Comparison of ENCODE assay signal across 30 cellular contexts in the genomic region with DNA sequence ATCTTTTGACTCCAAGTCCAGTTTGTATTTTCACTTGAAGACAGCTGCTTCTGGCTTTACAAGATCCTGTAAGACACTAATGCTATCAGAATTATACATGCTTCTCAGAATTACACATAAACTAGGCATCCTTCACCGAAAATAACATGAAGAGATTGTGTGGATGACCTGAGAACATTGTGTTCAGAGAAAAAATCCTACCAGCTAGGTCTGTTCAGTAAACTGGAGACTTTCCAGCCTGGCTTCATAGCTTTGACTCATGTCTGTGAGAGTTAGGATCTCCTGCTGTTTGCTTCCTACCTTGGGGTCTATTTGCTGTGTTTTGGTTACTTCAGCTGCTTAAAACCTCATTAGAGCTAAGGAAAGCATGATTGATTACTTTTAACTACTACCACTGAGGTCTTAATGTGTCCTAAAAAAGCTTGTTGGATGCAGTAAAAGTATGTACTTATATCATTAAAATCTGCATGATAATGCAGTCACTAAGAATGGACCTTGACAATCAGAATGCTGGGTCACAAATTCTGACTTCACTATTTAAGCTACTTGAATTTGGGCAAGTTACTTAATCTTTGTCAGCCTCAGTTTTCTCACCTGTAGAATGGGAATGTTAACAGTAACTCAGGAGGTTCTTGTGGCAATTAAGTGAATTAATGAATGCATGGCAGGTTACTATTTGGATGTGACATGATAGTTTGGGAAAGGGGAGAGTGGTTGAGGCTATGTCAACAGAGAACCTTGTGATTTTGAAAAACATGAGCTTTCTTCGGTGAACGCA. TPM values are rescaled to one million over a fixed set of nuclear protein-coding genes. Genes with fewer than 3 reads are reported as not detected.
DNase-seq lines count a peak whose midpoint lies in the region; ATAC-seq and TF ChIP-seq lines count a peak whose summit lies in the region.
"Had no signal": no experiment of that assay in that cellular context is flagged by ENCODE, and none has a peak within 500 bp of the region (broad histone marks: within the 10 kb centered on the region; RNA-seq: fewer than 3 reads in every experiment).

No MANE protein-coding gene starts in this region.

- H4K20me1 ChIP-seq in GM23338 (replicated peaks; ENCODE audit: insufficient read depth): no peaks in the 10 kb centered on the region

- H3F3A ChIP-seq in GM23338 (replicated peaks; ENCODE audit: low read depth): no peaks in the 10 kb centered on the region

- H3K27me3 ChIP-seq in adipocyte (replicated peaks; ENCODE audit: control insufficient read depth, insufficient read depth, low read length) (no peaks in the 10 kb centered on the region), skeletal muscle satellite cell (ENCODE audit: control insufficient read depth, insufficient read depth, low read length) (no peaks in the 10 kb centered on the region), GM23338 (ENCODE audit: insufficient read depth) (no peaks in the 10 kb centered on the region)
- H3K27me3 ChIP-seq: ascending aorta, BE2C, esophagus squamous epithelium, vagina had no signal

- H3K4me1 ChIP-seq in adipocyte (ENCODE audit: control insufficient read depth, insufficient read depth, low read length) (peaks cover 14% of the 10 kb centered on the region), skeletal muscle satellite cell (ENCODE audit: control insufficient read depth, insufficient read depth, low read length) (peaks cover 55% of the 10 kb centered on the region), GM23338 (ENCODE audit: insufficient read depth) (no peaks in the 10 kb centered on the region)
- H3K4me1 ChIP-seq: ascending aorta, BE2C, esophagus squamous epithelium, vagina had no signal

- no peaks in the 10 kb centered on the region for H3K9me3 Mint-ChIP-seq in activated CD8-positive, alpha-beta T cell treated with anti-CD3 and anti-CD28 coated beads for 36 hours
- no peaks in the 10 kb centered on the region for H3K9me3 Mint-ChIP-seq in GM23338
- H3K9me3 Mint-ChIP-seq: activated T-cell treated with anti-CD3 and anti-CD28 coated beads, Interleukin-2, amount 50 U/mL, for 4 hours; effector memory CD8-positive, alpha-beta T cell; natural killer cell treated with Interleukin-12 subunit alpha and Interleukin-12 subunit beta and Interleukin-15 and Interleukin-18, amount 100 ng/mL, for 72 hours; stimulated activated effector memory CD8-positive, alpha-beta T cell treated with anti-CD3 and anti-CD28 coated beads, Interleukin-12 subunit alpha, Interleukin-12 subunit beta, amount 100 ng/mL, for 72 hours had no signal

- CTCF ChIA-PET in activated CD8-positive, alpha-beta T cell treated with anti-CD3 and anti-CD28 coated beads for 36 hours (lab: Charles Lee): no interaction called here

- H3K36me3 Mint-ChIP-seq in activated CD8-positive, alpha-beta T cell treated with anti-CD3 and anti-CD28 coated beads for 36 hours (ENCODE audit: low read depth): no peaks in the 10 kb centered on the region
- no peaks in the 10 kb centered on the region for H3K36me3 Mint-ChIP-seq in GM23338 (ENCODE audit: low read depth)
- H3K36me3 Mint-ChIP-seq: natural killer cell treated with Interleukin-12 subunit alpha and Interleukin-12 subunit beta and Interleukin-15 and Interleukin-18, amount 100 ng/mL, for 72 hours; stimulated activated effector memory CD8-positive, alpha-beta T cell treated with anti-CD3 and anti-CD28 coated beads, Interleukin-12 subunit alpha, Interleukin-12 subunit beta, amount 100 ng/mL, for 72 hours had no signal

- H3K4me3 Mint-ChIP-seq in activated CD8-positive, alpha-beta T cell treated with anti-CD3 and anti-CD28 coated beads for 36 hours: no peak overlapping the region
- H3K4me3 Mint-ChIP-seq in GM23338: no peak overlapping the region
- H3K4me3 Mint-ChIP-seq: activated naive CD4-positive, alpha-beta T cell treated with anti-CD3 and anti-CD28 coated beads for 36 hours; activated T-cell treated with anti-CD3 and anti-CD28 coated beads, Interleukin-2, amount 50 U/mL, for 4 hours; effector memory CD8-positive, alpha-beta T cell; natural killer cell treated with Interleukin-12 subunit alpha and Interleukin-12 subunit beta and Interleukin-15 and Interleukin-18, amount 100 ng/mL, for 72 hours; stimulated activated effector memory CD8-positive, alpha-beta T cell treated with anti-CD3 and anti-CD28 coated beads, Interleukin-12 subunit alpha, Interleukin-12 subunit beta, amount 100 ng/mL, for 72 hours had no signal

- peaks cover 6% of the 10 kb centered on the region for H3K27me3 Mint-ChIP-seq in activated CD8-positive, alpha-beta T cell treated with anti-CD3 and anti-CD28 coated beads for 36 hours
- peaks cover 6% of the 10 kb centered on the region for H3K27me3 Mint-ChIP-seq in GM23338 (ENCODE audit: insufficient read depth, low read depth, poor library complexity)

- peak overlapping the region; percentile 0 for H3K4me2 ChIP-seq in skeletal muscle satellite cell (ENCODE audit: low read length)
- no peak overlapping the region for H3K4me2 ChIP-seq in GM23338
- H3K4me2 ChIP-seq: PC-9 had no signal

- H3K36me3 ChIP-seq in adipocyte (ENCODE audit: control insufficient read depth, insufficient read depth, low read length, severe bottlenecking): no peaks in the 10 kb centered on the region
- H3K36me3 ChIP-seq in skeletal muscle satellite cell (ENCODE audit: insufficient read depth, low read length): no peaks in the 10 kb centered on the region
- H3K36me3 ChIP-seq in GM23338 (ENCODE audit: insufficient read depth): no peaks in the 10 kb centered on the region
- H3K36me3 ChIP-seq: ascending aorta, BE2C, esophagus squamous epithelium, vagina had no signal

- H2AFZ ChIP-seq in GM23338: no peak overlapping the region
- H2AFZ ChIP-seq: PC-9 had no signal

- no peak for ATAC-seq in activated CD8-positive, alpha-beta T cell treated with anti-CD3 and anti-CD28 coated beads for 36 hours
- ATAC-seq in SK-N-SH treated with all-trans-retinoic acid at 6 μM for 48 hours (no peak), GM23338 (no peak)
- ATAC-seq: activated T-cell treated with anti-CD3 and anti-CD28 coated beads, Interleukin-2, amount 50 U/mL, for 4 hours; effector memory CD8-positive, alpha-beta T cell; natural killer cell treated with Interleukin-12 subunit alpha and Interleukin-12 subunit beta and Interleukin-15 and Interleukin-18, amount 100 ng/mL, for 72 hours; stimulated activated effector memory CD8-positive, alpha-beta T cell treated with anti-CD3 and anti-CD28 coated beads, Interleukin-12 subunit alpha, Interleukin-12 subunit beta, amount 100 ng/mL, for 72 hours had no signal

- POLR2A ChIA-PET in activated CD8-positive, alpha-beta T cell treated with anti-CD3 and anti-CD28 coated beads for 36 hours (lab: Charles Lee): no interaction called here

- H3K27ac ChIP-seq in GM23338 (ENCODE audit: low read depth): no peak overlapping the region
- H3K27ac ChIP-seq: ascending aorta, esophagus squamous epithelium, PC-9, vagina had no signal

- no peaks in the 10 kb centered on the region for H3K4me1 Mint-ChIP-seq in activated CD8-positive, alpha-beta T cell treated with anti-CD3 and anti-CD28 coated beads for 36 hours (ENCODE audit: low read depth)
- H3K4me1 Mint-ChIP-seq in GM23338: peaks cover 24% of the 10 kb centered on the region
- H3K4me1 Mint-ChIP-seq: stimulated activated effector memory CD8-positive, alpha-beta T cell treated with anti-CD3 and anti-CD28 coated beads, Interleukin-12 subunit alpha, Interleukin-12 subunit beta, amount 100 ng/mL, for 72 hours had no signal

- H3K9ac ChIP-seq in adipocyte (ENCODE audit: low read length) (no peak overlapping the region), skeletal muscle satellite cell (ENCODE audit: low read depth, low read length) (peak overlapping the region; percentile 27)

- intact Hi-C loops in activated CD8-positive, alpha-beta T cell treated with anti-CD3 and anti-CD28 coated beads for 36 hours (cut with micrococcal nuclease): no loop called here

- H3K9me3 ChIP-seq in adipocyte (ENCODE audit: control insufficient read depth, low read length) (no peaks in the 10 kb centered on the region), skeletal muscle satellite cell (replicated peaks; ENCODE audit: low read length) (no peaks in the 10 kb centered on the region)
- H3K9me3 ChIP-seq: ascending aorta, BE2C, esophagus squamous epithelium, vagina had no signal

- no peaks in the 10 kb centered on the region for H3K79me2 ChIP-seq in GM23338 (replicated peaks; ENCODE audit: insufficient read depth)

- H3K9me2 ChIP-seq in GM23338 (ENCODE audit: insufficient read depth): no peaks in the 10 kb centered on the region

- H3K4me3 ChIP-seq in adipocyte (ENCODE audit: low read length): no peak overlapping the region
- H3K4me3 ChIP-seq in fibroblast of villous mesenchyme (ENCODE audit: low read depth, low read length): no peak overlapping the region
- no peak overlapping the region for H3K4me3 ChIP-seq in skeletal muscle satellite cell (ENCODE audit: low read length)
- H3K4me3 ChIP-seq in GM23338: no peak overlapping the region
- H3K4me3 ChIP-seq: ascending aorta, esophagus squamous epithelium, PC-9, vagina had no signal

- H3K27ac Mint-ChIP-seq in activated CD8-positive, alpha-beta T cell treated with anti-CD3 and anti-CD28 coated beads for 36 hours: no peak overlapping the region
- H3K27ac Mint-ChIP-seq in GM23338: no peak overlapping the region
- H3K27ac Mint-ChIP-seq: activated naive CD4-positive, alpha-beta T cell treated with anti-CD3 and anti-CD28 coated beads for 36 hours; effector memory CD8-positive, alpha-beta T cell; natural killer cell treated with Interleukin-12 subunit alpha and Interleukin-12 subunit beta and Interleukin-15 and Interleukin-18, amount 100 ng/mL, for 72 hours; stimulated activated effector memory CD8-positive, alpha-beta T cell treated with anti-CD3 and anti-CD28 coated beads, Interleukin-12 subunit alpha, Interleukin-12 subunit beta, amount 100 ng/mL, for 72 hours had no signal

- peak; percentile 15 for DNase-seq in ELF-1 (ENCODE audit: low read depth, low spot score)
- DNase-seq in adipocyte (ENCODE audit: low read depth): peak; percentile 12
- DNase-seq in fibroblast of villous mesenchyme (ENCODE audit: low read depth): peak; percentile 39
- DNase-seq in activated CD8-positive, alpha-beta T cell treated with anti-CD3 and anti-CD28 coated beads for 36 hours: no peak
- no peak for DNase-seq in GM23338 (ENCODE audit: low spot score)
- DNase-seq: activated naive CD4-positive, alpha-beta T cell treated with anti-CD3 and anti-CD28 coated beads for 36 hours; activated T-cell treated with anti-CD3 and anti-CD28 coated beads, Interleukin-2, amount 50 U/mL, for 4 hours; BE2C; effector memory CD8-positive, alpha-beta T cell; esophagus squamous epithelium; left cardiac atrium; NCI-H1092 treated with DMSO at 0.1 percent for 48 hours; NCI-H2029 treated with DMSO at 0.1 percent for 48 hours; NCI-H82; PC-9; SIG-M5; small intestine; stimulated activated CD4-positive, alpha-beta T cell treated with anti-CD3 and anti-CD28 coated beads, Interleukin-2, amount 100 ng/mL, for 24 hours had no signal

- no peak for TF ChIP-seq CTCF in fibroblast of villous mesenchyme (IDR thresholded peaks at IDR 0.05; ENCODE audit: insufficient read depth, low read depth, low read length)
- no peak for TF ChIP-seq CTCF in activated CD8-positive, alpha-beta T cell treated with anti-CD3 and anti-CD28 coated beads for 36 hours (IDR thresholded peaks at IDR 0.05)
- TF ChIP-seq CTCF in GM23338 (conservative IDR thresholded peaks at IDR 0.05; ENCODE audit: low read depth in 2 of 2): no peak

RNA-seq across cellular contexts. Expression of gene MYH13, which starts 8.0 kb away (rescaled TPM):
- not detected in 2 replicates for total RNA-seq in fibroblast of villous mesenchyme
- total RNA-seq in skeletal muscle satellite cell (2012; rRNA removed): under 0.01 TPM in 1 of 2 replicates, not detected in the other
- total RNA-seq in activated CD8-positive, alpha-beta T cell treated with anti-CD3 and anti-CD28 coated beads for 36 hours: not detected
- not detected in 2 replicates for total RNA-seq in GM23338 (2014; rRNA removed; shearing (Covaris generic))
- not detected in 2 replicates for polyA plus RNA-seq in GM23338 (2016; fragmentation: Nextera tagmentation; extraction: Ambion mirVana)
- total RNA-seq: activated CD8-positive, alpha-beta memory T cell treated with anti-CD3 and anti-CD28 coated beads for 36 hours; activated naive CD4-positive, alpha-beta T cell treated with anti-CD3 and anti-CD28 coated beads for 36 hours; activated T-cell treated with anti-CD3 and anti-CD28 coated beads, Interleukin-2, amount 50 U/mL, for 4 hours; ascending aorta; glomerular endothelial cell; left cardiac atrium; mesenteric fat pad; natural killer cell treated with Interleukin-12 subunit alpha and Interleukin-12 subunit beta and Interleukin-15 and Interleukin-18, amount 100 ng/mL, for 72 hours; PC-9; posterior vena cava; T-helper 1 cell treated with Interleukin-12 subunit alpha and Interleukin-12 subunit beta and Interleukin-4 antibody, amounts not matched to agents 30 ng/mL and 1 ng/mL, for 36 hours; temporal lobe; vagina had no signal

RNA-seq across cellular contexts. Expression of gene MYH8, which starts 40.9 kb away (rescaled TPM):
- not detected in 2 replicates for total RNA-seq in fibroblast of villous mesenchyme
- 8.1 TPM in 1 of 2 replicates, not detected in the other for total RNA-seq in skeletal muscle satellite cell (2012; rRNA removed)
- total RNA-seq in activated CD8-positive, alpha-beta T cell treated with anti-CD3 and anti-CD28 coated beads for 36 hours: not detected
- not detected in 2 replicates for total RNA-seq in GM23338 (2014; rRNA removed; shearing (Covaris generic))
- polyA plus RNA-seq in GM23338 (2016; fragmentation: Nextera tagmentation; extraction: Ambion mirVana): not detected in 2 replicates
- total RNA-seq: activated CD8-positive, alpha-beta memory T cell treated with anti-CD3 and anti-CD28 coated beads for 36 hours; activated naive CD4-positive, alpha-beta T cell treated with anti-CD3 and anti-CD28 coated beads for 36 hours; activated T-cell treated with anti-CD3 and anti-CD28 coated beads, Interleukin-2, amount 50 U/mL, for 4 hours; ascending aorta; esophagus squamous epithelium; glomerular endothelial cell; left cardiac atrium; mesenteric fat pad; natural killer cell treated with Interleukin-12 subunit alpha and Interleukin-12 subunit beta and Interleukin-15 and Interleukin-18, amount 100 ng/mL, for 72 hours; PC-9; posterior vena cava; T-helper 1 cell treated with Interleukin-12 subunit alpha and Interleukin-12 subunit beta and Interleukin-4 antibody, amounts not matched to agents 30 ng/mL and 1 ng/mL, for 36 hours; temporal lobe; vagina had no signal
- polyA plus RNA-seq: small intestine had no signal

Comparison
In these comparisons a context has a peak if more than half of its experiments do, and no peak if none do; other contexts are left out.
1. DNase-seq: peak in ELF-1 (single experiment), adipocyte (single experiment) and fibroblast of villous mesenchyme (single experiment); none in activated CD8-positive, alpha-beta T cell treated with anti-CD3 and anti-CD28 coated beads for 36 hours (single experiment) and GM23338 (single experiment).